9 cellular contexts compared by ENCODE assay signal in the genomic region with DNA sequence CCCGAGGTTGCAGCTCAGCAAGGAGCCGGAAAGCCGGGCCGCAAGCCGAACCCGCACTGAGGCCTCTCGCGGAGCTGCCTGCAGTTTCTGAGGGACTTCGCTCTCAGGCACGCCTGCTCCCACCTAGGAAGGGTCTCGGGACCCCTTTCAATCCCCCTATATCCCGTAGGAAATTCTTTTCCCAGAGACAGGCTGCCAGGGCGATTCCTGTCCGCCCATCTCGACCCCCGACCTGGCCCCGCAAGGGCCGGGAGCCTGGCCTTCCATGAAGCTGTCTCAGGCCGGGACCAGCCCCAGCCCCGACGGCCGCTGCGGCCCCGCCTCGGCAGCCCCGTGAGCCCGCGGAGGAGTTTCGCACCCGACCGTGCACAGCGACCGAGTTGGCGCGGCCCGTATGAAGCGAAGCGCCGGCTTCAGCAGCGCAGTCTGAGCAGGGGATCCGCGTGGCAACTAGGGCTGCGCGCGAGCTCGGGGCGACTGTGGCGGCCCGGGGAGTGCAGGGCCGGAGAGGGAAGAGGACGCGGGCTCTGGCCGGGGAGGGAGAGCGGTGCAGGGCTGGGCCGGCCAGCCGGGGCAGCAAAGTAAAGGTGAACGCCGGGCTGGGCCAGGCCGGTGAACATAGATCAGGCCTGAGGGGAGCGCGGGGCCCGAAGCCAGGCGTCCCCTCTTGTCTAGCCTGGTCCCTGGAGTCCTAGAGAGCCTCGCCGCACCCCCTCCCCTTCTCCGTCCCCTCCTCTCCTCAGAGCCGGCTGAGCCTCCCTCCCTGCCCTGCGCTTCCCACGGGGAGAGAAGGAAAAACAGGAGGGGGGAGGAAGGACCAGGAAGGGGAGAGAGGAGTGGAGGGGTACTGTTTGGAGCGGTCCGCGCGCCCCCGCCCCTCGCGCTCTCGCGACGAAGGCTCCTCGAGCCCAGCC. TPM values are rescaled to one million over a fixed set of nuclear protein-coding genes. Genes with fewer than 3 reads are reported as not detected.
DNase-seq lines count a peak whose midpoint lies in the region; ATAC-seq, FAIRE-seq and TF ChIP-seq lines count a peak whose summit lies in the region.
"Had no signal": no experiment of that assay in that cellular context is flagged by ENCODE, and none has a peak within 500 bp of the region (broad histone marks: within the 10 kb centered on the region; RNA-seq: fewer than 3 reads in every experiment).

No MANE protein-coding gene starts in this region.

- peaks cover 98% of the 10 kb centered on the region for H3K27me3 ChIP-seq in neural cell (ENCODE audit: insufficient read depth, low read depth, low read length)

- H3K4me3 ChIP-seq in neural cell (ENCODE audit: low read length): peak overlapping the region; percentile 53

- no peak overlapping the region for H3K4me2 ChIP-seq in neural cell (ENCODE audit: low read length)

- no peaks in the 10 kb centered on the region for H3K9me2 ChIP-seq in neural cell (ENCODE audit: insufficient read depth, low read length)

- DNase-seq in D721Med (ENCODE audit: insufficient read length, low spot score): peak; percentile 52
- peak; percentile 22 for DNase-seq in cerebellar cortex (ENCODE audit: low spot score)
- DNase-seq in NCI-H187 (lab: John Stamatoyannopoulos, UW): no peak
- no peak for DNase-seq in GM19239 (ENCODE audit: insufficient read length, low spot score)
- no peak for DNase-seq in hypothalamus (lab: John Stamatoyannopoulos, UW)
- DNase-seq: sigmoid colon had no signal

- no peaks in the 10 kb centered on the region for H3F3A ChIP-seq in neural cell (ENCODE audit: insufficient read depth, low read length, poor library complexity, severe bottlenecking)

- H3K9ac ChIP-seq in neural cell (ENCODE audit: low read length): no peak overlapping the region

- TF ChIP-seq RAD21 in Ishikawa (IDR thresholded peaks at IDR 0.05; ENCODE audit: low read depth) (no peak), neural cell (conservative IDR thresholded peaks at IDR 0.05) (no peak)

- H3K79me2 ChIP-seq in neural cell (replicated peaks; ENCODE audit: insufficient read depth, low read length): no peaks in the 10 kb centered on the region

- H3K36me3 ChIP-seq in neural cell (ENCODE audit: insufficient read depth, low read length): no peaks in the 10 kb centered on the region
- H3K36me3 ChIP-seq: sigmoid colon had no signal

- TF ChIP-seq EP300 in Ishikawa (IDR thresholded peaks at IDR 0.05; ENCODE audit: borderline replicate concordance): no peak
- TF ChIP-seq EP300 in neural cell (conservative IDR thresholded peaks at IDR 0.05; ENCODE audit: poor library complexity, severe bottlenecking): no peak

- H2AFZ ChIP-seq in neural cell (ENCODE audit: low read depth, low read length): no peak overlapping the region

- FAIRE-seq in D721Med (lab: Jason Lieb, UNC): no peak
- no peak for FAIRE-seq in GM19239 (lab: Jason Lieb, UNC)

- no peaks in the 10 kb centered on the region for H4K20me1 ChIP-seq in neural cell (ENCODE audit: insufficient read depth)

- H3K9me3 ChIP-seq in neural cell (ENCODE audit: low read length): peaks cover 2% of the 10 kb centered on the region
- H3K9me3 ChIP-seq: sigmoid colon had no signal

- no peak for ATAC-seq in GM18511 (IDR thresholded peaks at IDR 0.05; ENCODE audit: unreplicated experiment)

- no peak for TF ChIP-seq CTCF in D721Med (IDR thresholded peaks at IDR 0.05; ENCODE audit: insufficient read depth, missing control alignments)
- TF ChIP-seq CTCF in neural cell (IDR thresholded peaks at IDR 0.05; ENCODE audit: poor library complexity, severe bottlenecking): no peak

- H3K27ac ChIP-seq in neural cell (ENCODE audit: low read length): no peak overlapping the region
- H3K27ac ChIP-seq: sigmoid colon had no signal

TF ChIP-seq in Ishikawa, 13 proteins besides CTCF, POLR2A, EP300 and RAD21:
- TF ChIP-seq, protein P1, sequence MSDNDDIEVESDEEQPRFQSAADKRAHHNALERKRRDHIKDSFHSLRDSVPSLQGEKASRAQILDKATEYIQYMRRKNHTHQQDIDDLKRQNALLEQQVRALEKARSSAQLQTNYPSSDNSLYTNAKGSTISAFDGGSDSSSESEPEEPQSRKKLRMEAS (IDR thresholded peaks at IDR 0.05): peak; percentile 60
- TF ChIP-seq TCF12 (IDR thresholded peaks at IDR 0.05; ENCODE audit: low read depth) (no peak), ZBTB7A (IDR thresholded peaks at IDR 0.05; ENCODE audit: low read depth) (0 out of 2 replicates have a peak, but pooled peaks have one; percentile 27)

TF ChIP-seq in neural cell, 6 proteins besides CTCF, POLR2A, EP300 and RAD21:
- TF ChIP-seq POLR2AphosphoS5 (IDR thresholded peaks at IDR 0.05): no peak
- TF ChIP-seq MXI1 (conservative IDR thresholded peaks at IDR 0.05; ENCODE audit: poor library complexity, severe bottlenecking): no peak
- TF ChIP-seq EZH2 (IDR thresholded peaks at IDR 0.05; ENCODE audit: borderline replicate concordance, insufficient read depth, low read length, poor library complexity, severe bottlenecking): peak; percentile 97
- TF ChIP-seq, protein P2, sequence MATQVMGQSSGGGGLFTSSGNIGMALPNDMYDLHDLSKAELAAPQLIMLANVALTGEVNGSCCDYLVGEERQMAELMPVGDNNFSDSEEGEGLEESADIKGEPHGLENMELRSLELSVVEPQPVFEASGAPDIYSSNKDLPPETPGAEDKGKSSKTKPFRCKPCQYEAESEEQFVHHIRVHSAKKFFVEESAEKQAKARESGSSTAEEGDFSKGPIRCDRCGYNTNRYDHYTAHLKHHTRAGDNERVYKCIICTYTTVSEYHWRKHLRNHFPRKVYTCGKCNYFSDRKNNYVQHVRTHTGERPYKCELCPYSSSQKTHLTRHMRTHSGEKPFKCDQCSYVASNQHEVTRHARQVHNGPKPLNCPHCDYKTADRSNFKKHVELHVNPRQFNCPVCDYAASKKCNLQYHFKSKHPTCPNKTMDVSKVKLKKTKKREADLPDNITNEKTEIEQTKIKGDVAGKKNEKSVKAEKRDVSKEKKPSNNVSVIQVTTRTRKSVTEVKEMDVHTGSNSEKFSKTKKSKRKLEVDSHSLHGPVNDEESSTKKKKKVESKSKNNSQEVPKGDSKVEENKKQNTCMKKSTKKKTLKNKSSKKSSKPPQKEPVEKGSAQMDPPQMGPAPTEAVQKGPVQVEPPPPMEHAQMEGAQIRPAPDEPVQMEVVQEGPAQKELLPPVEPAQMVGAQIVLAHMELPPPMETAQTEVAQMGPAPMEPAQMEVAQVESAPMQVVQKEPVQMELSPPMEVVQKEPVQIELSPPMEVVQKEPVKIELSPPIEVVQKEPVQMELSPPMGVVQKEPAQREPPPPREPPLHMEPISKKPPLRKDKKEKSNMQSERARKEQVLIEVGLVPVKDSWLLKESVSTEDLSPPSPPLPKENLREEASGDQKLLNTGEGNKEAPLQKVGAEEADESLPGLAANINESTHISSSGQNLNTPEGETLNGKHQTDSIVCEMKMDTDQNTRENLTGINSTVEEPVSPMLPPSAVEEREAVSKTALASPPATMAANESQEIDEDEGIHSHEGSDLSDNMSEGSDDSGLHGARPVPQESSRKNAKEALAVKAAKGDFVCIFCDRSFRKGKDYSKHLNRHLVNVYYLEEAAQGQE (IDR thresholded peaks at IDR 0.05; ENCODE audit: borderline replicate concordance): no peak

RNA-seq across cellular contexts. Expression of gene PRDM12, which starts 0.9 kb away (rescaled TPM):
- 0.17 TPM in 1 of 2 replicates, not detected in the other for polyA plus RNA-seq in neural cell
- polyA minus RNA-seq in neural cell: 0.49 TPM in 1 of 2 replicates, not detected in the other
- polyA plus RNA-seq: sigmoid colon had no signal

RNA-seq across cellular contexts. Expression of gene EXOSC2, which starts 30.1 kb away (rescaled TPM):
- polyA plus RNA-seq in neural cell: 36.3 and 43.6 TPM in 2 replicates
- polyA minus RNA-seq in neural cell: 48.7 and 49.4 TPM in 2 replicates

Comparison
In these comparisons a context has a peak if more than half of its experiments do, and no peak if none do; other contexts are left out.
1. DNase-seq: peak in D721Med (single experiment) and cerebellar cortex (single experiment); none in NCI-H187 (0 of 2), GM19239 (single experiment) and hypothalamus (0 of 51).